Comparison of ENCODE assay signal across 8 cellular contexts in the genomic region with DNA sequence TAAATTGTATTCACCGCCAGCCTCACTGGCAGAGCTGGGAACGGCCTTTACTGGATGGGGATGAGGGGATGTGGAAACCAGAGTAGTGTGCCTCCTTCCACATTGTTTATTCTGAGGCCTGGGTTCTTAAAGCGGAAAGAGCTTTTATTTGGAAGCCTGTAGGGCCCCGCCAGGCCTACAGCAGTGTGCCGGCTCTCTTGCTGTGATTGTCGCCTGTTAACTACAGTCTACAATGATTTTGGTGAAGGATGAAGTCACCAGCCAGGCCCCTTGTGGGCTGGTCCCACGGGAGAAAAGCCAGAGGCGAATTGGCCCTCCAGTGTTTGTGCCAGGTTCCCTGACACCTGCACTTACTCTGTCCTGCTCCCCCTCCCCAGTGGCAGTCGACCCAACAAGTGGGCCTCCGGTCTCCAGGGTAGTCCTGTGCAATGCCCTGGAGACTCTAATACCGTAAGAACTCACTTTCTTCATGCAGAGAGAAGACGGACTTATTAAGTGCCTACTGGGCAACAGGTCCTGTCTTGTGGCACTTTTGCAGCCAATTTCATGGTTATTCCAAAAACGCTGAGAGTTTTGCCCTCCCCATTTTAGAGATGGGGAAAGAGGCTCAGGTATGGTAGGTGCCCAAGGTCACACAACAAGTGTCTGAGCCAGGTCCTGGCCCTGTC. TPM values are rescaled to one million over a fixed set of nuclear protein-coding genes. Genes with fewer than 3 reads are reported as not detected.
DNase-seq lines count a peak whose midpoint lies in the region; ATAC-seq and TF ChIP-seq lines count a peak whose summit lies in the region.

No MANE protein-coding gene starts in this region.

- H3K4me3 ChIP-seq in cardiac muscle cell (peak overlapping the region; percentile 86), uterus (peak overlapping the region; percentile 76 to 85)

- H3K4me1 ChIP-seq in cardiac muscle cell (ENCODE audit: low read depth), result peaks cover 23% of the 10 kb centered on the region
- no peaks in the 10 kb centered on the region for H3K4me1 ChIP-seq in uterus

- DNase-seq in cardiac muscle cell (ENCODE audit: low read depth in 1 of 2, low spot score in 1 of 2), result no peak
- no peak for DNase-seq in Right ventricle myocardium superior
- DNase-seq in chondrocyte (ENCODE audit: low spot score), result no peak
- DNase-seq in memory B cell (ENCODE audit: low spot score in 2 of 2), result no peak
- no peak for DNase-seq in uterus
- DNase-seq in NCI-H2196 treated with DMSO at 0.1 percent for 48 hours (lab: John Stamatoyannopoulos, UW; ENCODE audit: unreplicated experiment), result no peak
- DNase-seq in AG08395 (ENCODE audit: low spot score), result no peak

- H3K9me3 Mint-ChIP-seq in chondrocyte (ENCODE audit: low read depth) (no peaks in the 10 kb centered on the region), memory B cell (no peaks in the 10 kb centered on the region)

- no peaks in the 10 kb centered on the region for H3K27me3 ChIP-seq in cardiac muscle cell
- H3K27me3 ChIP-seq in uterus, result no peaks in the 10 kb centered on the region

- peak overlapping the region; percentile 89 for H3K27ac Mint-ChIP-seq in chondrocyte (ENCODE audit: unreplicated experiment)
- H3K27ac Mint-ChIP-seq in memory B cell, result no peak overlapping the region

- TF ChIP-seq CTCF in cardiac muscle cell (IDR thresholded peaks at IDR 0.05; ENCODE audit: low read depth, low read length) (no peak), chondrocyte (IDR thresholded peaks at IDR 0.05) (no peak), uterus (IDR thresholded peaks at IDR 0.05) (no peak)

- H3K36me3 ChIP-seq in cardiac muscle cell (no peaks in the 10 kb centered on the region), uterus (no peaks in the 10 kb centered on the region)

- H3K9me3 ChIP-seq in cardiac muscle cell (ENCODE audit: low read depth) (no peaks in the 10 kb centered on the region), uterus (no peaks in the 10 kb centered on the region)

- ATAC-seq in Right ventricle myocardium superior (ENCODE audit: poor library complexity), result no peak
- no peak for ATAC-seq in memory B cell (ENCODE audit: low read depth)
- no peak for ATAC-seq in HG02981 (IDR thresholded peaks at IDR 0.05; ENCODE audit: unreplicated experiment)

- H3K4me1 Mint-ChIP-seq in chondrocyte (ENCODE audit: low read depth), result peaks cover 51% of the 10 kb centered on the region
- H3K4me1 Mint-ChIP-seq in memory B cell, result peaks cover 4% of the 10 kb centered on the region

- peaks cover 6% of the 10 kb centered on the region for H3K36me3 Mint-ChIP-seq in chondrocyte (ENCODE audit: low read depth)
- no peaks in the 10 kb centered on the region for H3K36me3 Mint-ChIP-seq in memory B cell

- intact Hi-C loops in Right ventricle myocardium superior (cut with DNase I) (no loop called here), uterus (cut with DNase I; ENCODE audit: low total_unique reads) (no loop called here)

- H3K27ac ChIP-seq in cardiac muscle cell (peak overlapping the region; percentile 4), uterus (peak overlapping the region; percentile 89 to 91)

- TF ChIP-seq POLR2A in uterus (IDR thresholded peaks at IDR 0.05), result no peak

- H3K27me3 Mint-ChIP-seq in chondrocyte (ENCODE audit: low read depth) (no peaks in the 10 kb centered on the region), memory B cell (peaks cover 21% of the 10 kb centered on the region)

- H3K4me3 Mint-ChIP-seq in chondrocyte (ENCODE audit: unreplicated experiment) (peak overlapping the region; percentile 87), memory B cell (peak overlapping the region; percentile 17)

RNA-seq across cellular contexts. Expression of a gene that starts 1.2 kb away (rescaled TPM):
- 123 and 178 TPM in 2 replicates for total RNA-seq in cardiac muscle cell
- polyA plus RNA-seq in cardiac muscle cell, result 153 and 191 TPM in 2 replicates
- total RNA-seq in Right ventricle myocardium superior, result 34.8 TPM
- total RNA-seq in chondrocyte, result 296 to 393 TPM (median 372 TPM) in 3 replicates
- 100 to 1,000 TPM in 1 of 4 donors, 10 to 100 TPM in 3; 29.6 to 139 (median 53.1) TPM for total RNA-seq in uterus
